Comparison of ENCODE assay signal across 19 cellular contexts in the genomic region with DNA sequence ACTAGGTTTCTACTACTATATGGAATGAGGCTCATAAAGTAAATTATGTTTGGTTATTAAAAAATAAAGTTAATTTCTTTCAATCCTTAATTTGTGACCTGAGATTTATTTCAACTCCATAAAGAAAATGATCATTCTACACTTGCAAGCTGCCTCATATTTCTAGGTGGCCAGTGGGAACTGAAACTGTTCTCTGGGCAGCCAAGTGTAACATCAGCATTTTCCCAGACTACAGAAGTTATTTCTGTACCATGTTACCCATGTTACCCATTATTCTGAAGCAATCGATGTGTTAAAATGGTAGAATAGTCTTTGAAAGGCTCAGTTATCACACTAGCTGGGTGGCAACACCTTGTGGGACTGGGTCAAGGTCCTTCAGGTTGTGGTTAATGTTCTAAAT.
DNase-seq lines count a peak whose midpoint lies in the region; ATAC-seq and TF ChIP-seq lines count a peak whose summit lies in the region.
"Had no signal": no experiment of that assay in that cellular context is flagged by ENCODE, and none has a peak within 500 bp of the region (broad histone marks: within the 10 kb centered on the region; RNA-seq: fewer than 3 reads in every experiment).

No MANE protein-coding gene starts in this region.

- H3K9ac ChIP-seq in MM.1S (ENCODE audit: low read length): no peak overlapping the region

- H3K4me1 ChIP-seq in MM.1S (ENCODE audit: low read length) (peaks cover 10% of the 10 kb centered on the region), aorta (ENCODE audit: control insufficient read depth in 1 of 2, insufficient read depth in 2 of 2, low read length in 2 of 2) (no peaks in the 10 kb centered on the region)
- H3K4me1 ChIP-seq: Peyer's patch had no signal

- H3K27me3 Mint-ChIP-seq in activated B cell treated with CpG ODN at 0.5 μM for 24 hours: peaks cover 2% of the 10 kb centered on the region
- peaks cover 4 to 14% of the 10 kb centered on the region in 2 donors for H3K27me3 Mint-ChIP-seq in stimulated activated naive B cell treated with anti-CD40 and anti-IgM and Interleukin-4, amounts not matched to agents 10 μg/mL and 1 μg/mL and 100 μg/mL, for 72 hours

- CTCF ChIA-PET in activated B cell treated with CpG ODN at 0.5 μM for 24 hours (lab: Charles Lee): no interaction called here

- ATAC-seq in activated B cell treated with CpG ODN at 0.5 μM for 24 hours (ENCODE audit: low read depth): peak; percentile 61
- ATAC-seq in stimulated activated naive B cell treated with anti-CD40 and anti-IgM and Interleukin-4, amounts not matched to agents 10 μg/mL and 1 μg/mL and 100 μg/mL, for 72 hours (replicated peaks): peak; percentile 79 to 81
- no peak for ATAC-seq in GM19395 (IDR thresholded peaks at IDR 0.05; ENCODE audit: unreplicated experiment)
- ATAC-seq in aorta (ENCODE audit: low FRiP score): no peak
- ATAC-seq: GM23338 had no signal

- DNase-seq in NOMO-1 (lab: John Stamatoyannopoulos, UW; ENCODE audit: unreplicated experiment in 2 of 2) (peak; percentile 16 to 34), NOMO-1 treated with dmso at 0.1 percent for 144 hours (lab: John Stamatoyannopoulos, UW; ENCODE audit: unreplicated experiment) (no peak), MM.1S (peak; percentile 10), activated B cell treated with CpG ODN at 0.5 μM for 24 hours (no peak), NCI-H2081 treated with DMSO at 0.1 percent for 48 hours (lab: John Stamatoyannopoulos, UW) (no peak), aorta (no peak)
- DNase-seq in stimulated activated naive B cell treated with anti-CD40 and anti-IgM and Interleukin-4, amounts not matched to agents 10 μg/mL and 1 μg/mL and 100 μg/mL, for 72 hours: peak; percentile 12
- DNase-seq: 8988T; Caco-2; NCI-H1436 treated with DMSO at 0.1 percent for 48 hours; NCI-H2081; NCI-H2227 treated with DMSO at 0.1 percent for 48 hours; NCI-H526; NK-92 treated with Interleukin-12 subunit alpha and Interleukin-12 subunit beta, amount 100 ng/mL, for 24 hours; SHP77 had no signal

- peak overlapping the region; percentile 25 for H3K4me2 ChIP-seq in MM.1S (ENCODE audit: low read depth, low read length)
- H3K4me2 ChIP-seq: GM23338 had no signal

- no peaks in the 10 kb centered on the region for H3K9me2 ChIP-seq in MM.1S (replicated peaks; ENCODE audit: insufficient read depth, low read length)

- H3K9me3 ChIP-seq in MM.1S (replicated peaks; ENCODE audit: insufficient read depth, low read length) (no peaks in the 10 kb centered on the region), aorta (ENCODE audit: control insufficient read depth, low read length) (no peaks in the 10 kb centered on the region)
- H3K9me3 ChIP-seq: Caco-2, Peyer's patch had no signal

- no peaks in the 10 kb centered on the region for H4K20me1 ChIP-seq in MM.1S (ENCODE audit: insufficient read depth, low read length)

- no peak for TF ChIP-seq CTCF in MM.1S (IDR thresholded peaks at IDR 0.05; ENCODE audit: low read length)
- no peak for TF ChIP-seq CTCF in activated B cell treated with CpG ODN at 0.5 μM for 24 hours (IDR thresholded peaks at IDR 0.05)

- peak overlapping the region; percentile 11 for H3K4me3 Mint-ChIP-seq in activated B cell treated with CpG ODN at 0.5 μM for 24 hours
- no peak overlapping the region for H3K4me3 Mint-ChIP-seq in stimulated activated naive B cell treated with anti-CD40 and anti-IgM and Interleukin-4, amounts not matched to agents 10 μg/mL and 1 μg/mL and 100 μg/mL, for 72 hours
- H3K4me3 Mint-ChIP-seq: CD14-positive monocyte, GM23338 had no signal

- no peaks in the 10 kb centered on the region for H3K36me3 ChIP-seq in MM.1S (replicated peaks; ENCODE audit: insufficient read depth, low read length)
- H3K36me3 ChIP-seq in aorta (ENCODE audit: control insufficient read depth in 1 of 2, insufficient read depth in 2 of 2, low read length in 1 of 2): no peaks in the 10 kb centered on the region
- H3K36me3 ChIP-seq: Peyer's patch had no signal

- no peaks in the 10 kb centered on the region for H3K36me3 Mint-ChIP-seq in activated B cell treated with CpG ODN at 0.5 μM for 24 hours (ENCODE audit: low read depth)
- H3K36me3 Mint-ChIP-seq in stimulated activated naive B cell treated with anti-CD40 and anti-IgM and Interleukin-4, amounts not matched to agents 10 μg/mL and 1 μg/mL and 100 μg/mL, for 72 hours: no peaks in the 10 kb centered on the region
- H3K36me3 Mint-ChIP-seq: CD14-positive monocyte had no signal

- H3F3A ChIP-seq in MM.1S (ENCODE audit: insufficient read depth, low read length): no peaks in the 10 kb centered on the region

- H3K27ac ChIP-seq in MM.1S (ENCODE audit: low read length): no peak overlapping the region
- H3K27ac ChIP-seq in aorta (ENCODE audit: low read depth in 1 of 2, low read length in 2 of 2): no peak overlapping the region
- H3K27ac ChIP-seq: Peyer's patch had no signal

- no peaks in the 10 kb centered on the region for H3K27me3 ChIP-seq in MM.1S (replicated peaks; ENCODE audit: insufficient read depth, low read length)
- no peaks in the 10 kb centered on the region for H3K27me3 ChIP-seq in aorta (ENCODE audit: control insufficient read depth in 1 of 2, insufficient read depth in 2 of 2, low read length in 1 of 2)
- H3K27me3 ChIP-seq: Peyer's patch had no signal

- POLR2A ChIA-PET in activated B cell treated with CpG ODN at 0.5 μM for 24 hours (lab: Charles Lee): no interaction called here

- intact Hi-C loops in activated B cell treated with CpG ODN at 0.5 μM for 24 hours (cut with micrococcal nuclease): no loop called here
- intact Hi-C loops in aorta (cut with DNase I): no loop called here

- no peak overlapping the region for H3K27ac Mint-ChIP-seq in activated B cell treated with CpG ODN at 0.5 μM for 24 hours
- H3K27ac Mint-ChIP-seq in stimulated activated naive B cell treated with anti-CD40 and anti-IgM and Interleukin-4, amounts not matched to agents 10 μg/mL and 1 μg/mL and 100 μg/mL, for 72 hours: no peak overlapping the region
- H3K27ac Mint-ChIP-seq: GM23338 had no signal

- H3K4me3 ChIP-seq in MM.1S (ENCODE audit: low read length): no peak overlapping the region
- no peak overlapping the region for H3K4me3 ChIP-seq in aorta (ENCODE audit: low read length in 2 of 2)
- H3K4me3 ChIP-seq: GM23338, Peyer's patch had no signal

- H3K9me3 Mint-ChIP-seq in activated B cell treated with CpG ODN at 0.5 μM for 24 hours: no peaks in the 10 kb centered on the region
- peaks cover 0 to 2% of the 10 kb centered on the region in 2 donors for H3K9me3 Mint-ChIP-seq in stimulated activated naive B cell treated with anti-CD40 and anti-IgM and Interleukin-4, amounts not matched to agents 10 μg/mL and 1 μg/mL and 100 μg/mL, for 72 hours
- H3K9me3 Mint-ChIP-seq: GM23338 had no signal

- WGBS in aorta, 2 donors: 75 to 84% methylated on average over 1 of the region's 1 CpG

- no peaks in the 10 kb centered on the region for H3K79me2 ChIP-seq in MM.1S (ENCODE audit: low read length)

- peaks cover 39% of the 10 kb centered on the region for H3K4me1 Mint-ChIP-seq in activated B cell treated with CpG ODN at 0.5 μM for 24 hours
- H3K4me1 Mint-ChIP-seq in stimulated activated naive B cell treated with anti-CD40 and anti-IgM and Interleukin-4, amounts not matched to agents 10 μg/mL and 1 μg/mL and 100 μg/mL, for 72 hours: peaks cover 17 to 33% of the 10 kb centered on the region in 2 donors

- no peak overlapping the region for H2AFZ ChIP-seq in MM.1S (ENCODE audit: low read length)
- H2AFZ ChIP-seq: GM23338 had no signal

Comparison
In these comparisons a context has a peak if more than half of its experiments do, and no peak if none do; other contexts are left out.
1. DNase-seq: peak in NOMO-1 (2 of 2), MM.1S (single experiment) and stimulated activated naive B cell treated with anti-CD40 and anti-IgM and Interleukin-4, amounts not matched to agents 10 μg/mL and 1 μg/mL and 100 μg/mL, for 72 hours (single experiment); none in NOMO-1 treated with dmso at 0.1 percent for 144 hours (single experiment), activated B cell treated with CpG ODN at 0.5 μM for 24 hours (single experiment), NCI-H2081 treated with DMSO at 0.1 percent for 48 hours (single experiment) and aorta (0 of 2).
2. ATAC-seq: peak in activated B cell treated with CpG ODN at 0.5 μM for 24 hours (single experiment) and stimulated activated naive B cell treated with anti-CD40 and anti-IgM and Interleukin-4, amounts not matched to agents 10 μg/mL and 1 μg/mL and 100 μg/mL, for 72 hours (2 of 2); none in GM19395 (single experiment) and aorta (single experiment).